Comparison of ENCODE assay signal across 9 cellular contexts in genomic region chr22:37887610-37888378, GRCh38. TPM values are rescaled to one million over a fixed set of nuclear protein-coding genes. Genes with fewer than 3 reads are reported as not detected.
DNase-seq lines count a peak whose midpoint lies in the region; ATAC-seq, FAIRE-seq and TF ChIP-seq lines count a peak whose summit lies in the region.
"Had no signal": no experiment of that assay in that cellular context is flagged by ENCODE, and none has a peak within 500 bp of the region (broad histone marks: within the 10 kb centered on the region; RNA-seq: fewer than 3 reads in every experiment).

No MANE protein-coding gene starts in this region.

- TF ChIP-seq RAD21 in liver (IDR thresholded peaks at IDR 0.05), result peak; percentile 64 to 74

- peak; percentile 96 for FAIRE-seq in bronchial epithelial cell (lab: Jason Lieb, UNC)

- H3K27ac ChIP-seq in liver (ENCODE audit: low read depth in 1 of 2, low read length in 2 of 2) (no peak overlapping the region), upper lobe of left lung (peak overlapping the region in 3 of 4 donors; percentile 18 to 63 (median 23))

- no peak for TF ChIP-seq POLR2A in upper lobe of left lung (IDR thresholded peaks at IDR 0.05)

- TF ChIP-seq EP300 in upper lobe of left lung (IDR thresholded peaks at IDR 0.05), result no peak

- H3K27ac Mint-ChIP-seq in activated CD4-positive, alpha-beta memory T cell treated with anti-CD3 and anti-CD28 coated beads, Interleukin-2, amount 10 ng/mL, durations not matched to agents 7 days and 5 days, result peak overlapping the region; percentile 27
- H3K27ac Mint-ChIP-seq in activated CD4-positive, alpha-beta memory T cell treated with anti-CD3 and anti-CD28 coated beads for 36 hours, result no peak overlapping the region

- H3K4me1 ChIP-seq in liver (ENCODE audit: control insufficient read depth in 4 of 4, insufficient read depth in 4 of 4, low read length in 3 of 4) (peaks cover 0 to 8% (median 5%) of the 10 kb centered on the region in 4 donors), upper lobe of left lung (peaks cover 12 to 26% (median 17%) of the 10 kb centered on the region in 4 donors)

- no peaks in the 10 kb centered on the region for H3K27me3 Mint-ChIP-seq in activated CD4-positive, alpha-beta memory T cell treated with anti-CD3 and anti-CD28 coated beads, Interleukin-2, amount 10 ng/mL, durations not matched to agents 7 days and 5 days
- no peaks in the 10 kb centered on the region for H3K27me3 Mint-ChIP-seq in activated CD4-positive, alpha-beta memory T cell treated with anti-CD3 and anti-CD28 coated beads for 36 hours

- 67% methylated on average over 6 of the region's 6 CpGs for WGBS in liver
- WGBS in upper lobe of left lung, 2 donors, result 58 to 59% methylated on average over 6 of the region's 6 CpGs

- intact Hi-C loops in activated CD4-positive, alpha-beta memory T cell treated with anti-CD3 and anti-CD28 coated beads for 36 hours (cut with micrococcal nuclease), result loop anchor here (2.0 kb wide), 1 partner anchor 47 kb away; no protein-coding TSS in a partner anchor

- no peak overlapping the region for H3K9ac ChIP-seq in liver (ENCODE audit: low read depth in 1 of 2, low read length in 2 of 2)

- POLR2A ChIA-PET in activated CD4-positive, alpha-beta memory T cell treated with anti-CD3 and anti-CD28 coated beads, Interleukin-2, amount 10 ng/mL, durations not matched to agents 7 days and 5 days (lab: Charles Lee), result interaction anchor here (1.2 kb wide), 1 partner anchor 8 kb away, joined by 4 read pairs; no protein-coding TSS in a partner anchor
- POLR2A ChIA-PET in activated CD4-positive, alpha-beta memory T cell treated with anti-CD3 and anti-CD28 coated beads for 36 hours (lab: Charles Lee), result no interaction called here

- peaks cover 7% of the 10 kb centered on the region for H3K36me3 ChIP-seq in bronchial epithelial cell (ENCODE audit: control insufficient read depth, insufficient read depth, low read length)
- H3K36me3 ChIP-seq in liver (ENCODE audit: control insufficient read depth in 4 of 4, insufficient read depth in 3 of 4, low read depth in 1 of 4, low read length in 3 of 4), result peaks cover 7 to 42% (median 20%) of the 10 kb centered on the region in 4 donors
- H3K36me3 ChIP-seq in upper lobe of left lung, result peaks cover 16 to 68% (median 39%) of the 10 kb centered on the region in 4 donors

- H3K4me1 Mint-ChIP-seq in activated CD4-positive, alpha-beta memory T cell treated with anti-CD3 and anti-CD28 coated beads, Interleukin-2, amount 10 ng/mL, durations not matched to agents 7 days and 5 days, result peaks cover 2% of the 10 kb centered on the region
- H3K4me1 Mint-ChIP-seq in activated CD4-positive, alpha-beta memory T cell treated with anti-CD3 and anti-CD28 coated beads for 36 hours (ENCODE audit: low read depth), result peaks cover 3% of the 10 kb centered on the region

- no peaks in the 10 kb centered on the region for H3K9me3 Mint-ChIP-seq in activated CD4-positive, alpha-beta memory T cell treated with anti-CD3 and anti-CD28 coated beads, Interleukin-2, amount 10 ng/mL, durations not matched to agents 7 days and 5 days
- H3K9me3 Mint-ChIP-seq in activated CD4-positive, alpha-beta memory T cell treated with anti-CD3 and anti-CD28 coated beads for 36 hours, result no peaks in the 10 kb centered on the region

- no peak overlapping the region for H3K4me3 Mint-ChIP-seq in activated CD4-positive, alpha-beta memory T cell treated with anti-CD3 and anti-CD28 coated beads, Interleukin-2, amount 10 ng/mL, durations not matched to agents 7 days and 5 days
- H3K4me3 Mint-ChIP-seq in activated CD4-positive, alpha-beta memory T cell treated with anti-CD3 and anti-CD28 coated beads for 36 hours, result no peak overlapping the region

- H3K9me3 ChIP-seq in liver (ENCODE audit: control insufficient read depth in 4 of 4, low read length in 3 of 4), result no peaks in the 10 kb centered on the region
- no peaks in the 10 kb centered on the region for H3K9me3 ChIP-seq in upper lobe of left lung

- ATAC-seq in upper lobe of left lung (ENCODE audit: low FRiP score in 2 of 2) (peak; percentile 79 to 90), GM21786 (IDR thresholded peaks at IDR 0.05; ENCODE audit: unreplicated experiment) (no peak), GM21619 (IDR thresholded peaks at IDR 0.05; ENCODE audit: unreplicated experiment) (no peak)

- CTCF ChIA-PET in activated CD4-positive, alpha-beta memory T cell treated with anti-CD3 and anti-CD28 coated beads, Interleukin-2, amount 10 ng/mL, durations not matched to agents 7 days and 5 days (lab: Charles Lee), result interaction anchor here (0.5 to 1.1 kb wide), 2 partner anchors 8 to 295 kb away, joined by 3 to 4 read pairs; no protein-coding TSS in a partner anchor
- CTCF ChIA-PET in activated CD4-positive, alpha-beta memory T cell treated with anti-CD3 and anti-CD28 coated beads for 36 hours (lab: Charles Lee), result interaction anchor here (2.9 kb wide), 1 partner anchor 24 kb away, joined by 10 read pairs; no protein-coding TSS in a partner anchor

- H3K27me3 ChIP-seq in bronchial epithelial cell (ENCODE audit: control insufficient read depth, insufficient read depth, low read length) (no peaks in the 10 kb centered on the region), liver (ENCODE audit: control insufficient read depth in 4 of 4, insufficient read depth in 4 of 4, low read length in 3 of 4) (no peaks in the 10 kb centered on the region), upper lobe of left lung (no peaks in the 10 kb centered on the region)

- H3K4me3 ChIP-seq in bronchial epithelial cell (ENCODE audit: low read depth, low read length) (no peak overlapping the region), liver (ENCODE audit: low read depth in 1 of 3, low read length in 3 of 3) (no peak overlapping the region), upper lobe of left lung (no peak overlapping the region)

- H3K36me3 Mint-ChIP-seq in activated CD4-positive, alpha-beta memory T cell treated with anti-CD3 and anti-CD28 coated beads, Interleukin-2, amount 10 ng/mL, durations not matched to agents 7 days and 5 days (ENCODE audit: low read depth), result peaks cover 46% of the 10 kb centered on the region
- peaks cover 41% of the 10 kb centered on the region for H3K36me3 Mint-ChIP-seq in activated CD4-positive, alpha-beta memory T cell treated with anti-CD3 and anti-CD28 coated beads for 36 hours

- no peak for DNase-seq in activated CD4-positive, alpha-beta memory T cell treated with anti-CD3 and anti-CD28 coated beads, Interleukin-2, amount 10 ng/mL, durations not matched to agents 7 days and 5 days
- DNase-seq in activated CD4-positive, alpha-beta memory T cell treated with anti-CD3 and anti-CD28 coated beads for 36 hours, result no peak
- DNase-seq in bronchial epithelial cell (ENCODE audit: low read depth) (peak; percentile 86), upper lobe of left lung (no peak)
- no peak for DNase-seq in activated CD4-positive, CD25-positive, alpha-beta regulatory T cell (lab: John Stamatoyannopoulos, UW)
- DNase-seq: DMS79 treated with DMSO at 0.1 percent for 48 hours had no signal

- peak; percentile 74 for TF ChIP-seq CTCF in bronchial epithelial cell (IDR thresholded peaks at IDR 0.05; ENCODE audit: insufficient read depth, low read length, severe bottlenecking)
- peak; percentile 32 for TF ChIP-seq CTCF in liver (IDR thresholded peaks at IDR 0.05; ENCODE audit: low read depth, low read length, missing input control)
- peak in 5 of 6 experiments; percentile 38 to 64 (median 45) for TF ChIP-seq CTCF in upper lobe of left lung (IDR thresholded peaks at IDR 0.05)

TF ChIP-seq in liver, 16 proteins besides CTCF, POLR2A, EP300 and RAD21 (continues in another document):
- TF ChIP-seq FOXA1 (IDR thresholded peaks at IDR 0.05) (no peak), MAX (IDR thresholded peaks at IDR 0.05) (no peak), RXRA (IDR thresholded peaks at IDR 0.05) (no peak), YY1 (IDR thresholded peaks at IDR 0.05) (no peak), HNF4A (conservative IDR thresholded peaks at IDR 0.05) (no peak), GABPA (IDR thresholded peaks at IDR 0.05 in 1 of 2, conservative IDR thresholded peaks at IDR 0.05 in 1 of 2) (no peak)

RNA-seq across cellular contexts. Expression of gene MICALL1, which starts 18.3 kb away (rescaled TPM):
- total RNA-seq in activated CD4-positive, alpha-beta memory T cell treated with anti-CD3 and anti-CD28 coated beads, Interleukin-2, amount 10 ng/mL, durations not matched to agents 7 days and 5 days, result 10 to 100 TPM; 21.8 to 24.1 TPM
- 10 to 100 TPM; 18.4 to 19.1 TPM for total RNA-seq in activated CD4-positive, alpha-beta memory T cell treated with anti-CD3 and anti-CD28 coated beads for 36 hours
- total RNA-seq in bronchial epithelial cell, result 143 and 201 TPM in 2 replicates
- 1 to 10 TPM; 2.7 to 9.3 TPM for total RNA-seq in liver
- polyA plus RNA-seq in liver, result 1 to 10 TPM; 2.0 to 5.5 TPM
- 10 to 100 TPM; 24.3 to 47.1 (median 37.3) TPM for total RNA-seq in upper lobe of left lung

RNA-seq across cellular contexts. Expression of gene EIF3L, which starts 38.6 kb away (rescaled TPM):
- total RNA-seq in activated CD4-positive, alpha-beta memory T cell treated with anti-CD3 and anti-CD28 coated beads, Interleukin-2, amount 10 ng/mL, durations not matched to agents 7 days and 5 days, result 100 to 1,000 TPM; 331 to 348 TPM
- total RNA-seq in activated CD4-positive, alpha-beta memory T cell treated with anti-CD3 and anti-CD28 coated beads for 36 hours, result 100 to 1,000 TPM; 656 to 664 TPM
- total RNA-seq in bronchial epithelial cell (267 and 420 TPM in 2 replicates), liver (100 to 1,000 TPM; 103 to 217 TPM), upper lobe of left lung (100 to 1,000 TPM; 130 to 418 (median 248) TPM)
- 100 to 1,000 TPM; 104 to 117 TPM for polyA plus RNA-seq in liver

RNA-seq across cellular contexts. Expression of gene ANKRD54, which starts 43.7 kb away (rescaled TPM):
- 10 to 100 TPM; 22.1 TPM for total RNA-seq in activated CD4-positive, alpha-beta memory T cell treated with anti-CD3 and anti-CD28 coated beads, Interleukin-2, amount 10 ng/mL, durations not matched to agents 7 days and 5 days
- total RNA-seq in activated CD4-positive, alpha-beta memory T cell treated with anti-CD3 and anti-CD28 coated beads for 36 hours, result 10 to 100 TPM; 16.9 to 17.5 TPM
- total RNA-seq in bronchial epithelial cell, result 18.7 and 18.9 TPM in 2 replicates
- 10 to 100 TPM; 13.7 to 25.5 TPM for total RNA-seq in liver
- polyA plus RNA-seq in liver, result 10 to 100 TPM; 10.7 to 11.3 TPM
- 10 to 100 TPM; 22.4 to 49.2 (median 38.2) TPM for total RNA-seq in upper lobe of left lung

Comparison
In these comparisons a context has a peak if more than half of its experiments do, and no peak if none do; other contexts are left out.
1. H3K27ac ChIP-seq: peak in upper lobe of left lung (3 of 4); none in liver (0 of 2).
2. ATAC-seq: peak in upper lobe of left lung (2 of 2); none in GM21786 (single experiment) and GM21619 (single experiment).
3. Peak in every context shown above with its lines, with median percentiles within 50 percentile points of each other: CTCF ChIP-seq.